In genomic region chr3:3801510-3801841, GRCh38 we compare ENCODE assay signal across 14 cellular contexts. TPM values are rescaled to one million over a fixed set of nuclear protein-coding genes. Genes with fewer than 3 reads are reported as not detected.
DNase-seq lines count a peak whose midpoint lies in the region; ATAC-seq and TF ChIP-seq lines count a peak whose summit lies in the region.
"Had no signal": no experiment of that assay in that cellular context is flagged by ENCODE, and none has a peak within 500 bp of the region (broad histone marks: within the 10 kb centered on the region; RNA-seq: fewer than 3 reads in every experiment).

No MANE protein-coding gene starts in this region.

- CTCF ChIA-PET in WTC11 (lab: Charles Lee), result interaction anchor here (1.2 kb wide), 1 partner anchor 601 kb away, joined by 3 read pairs; no protein-coding TSS in a partner anchor

- H4K91ac ChIP-seq in trophoblast cell (ENCODE audit: low read depth, low read length), result no peak overlapping the region

- peak overlapping the region; percentile 94 for H3K27ac Mint-ChIP-seq in WTC11
- H3K27ac Mint-ChIP-seq: activated CD4-positive, alpha-beta T cell treated with anti-CD3 and anti-CD28 coated beads, Interleukin-2, amount 10 ng/mL, durations not matched to agents 24 days and 14 days had no signal

- no peak overlapping the region for H2BK120ac ChIP-seq in trophoblast cell (ENCODE audit: insufficient read depth, low read length, poor library complexity)

- POLR2A ChIA-PET in WTC11 (lab: Charles Lee), result no interaction called here

- no peak overlapping the region for H3K23ac ChIP-seq in trophoblast cell (ENCODE audit: low read length)

- H3K36me3 ChIP-seq in H7 (replicated peaks; ENCODE audit: control insufficient read depth, insufficient read depth, low read length) (peaks cover 5% of the 10 kb centered on the region), iPS-18a (ENCODE audit: control insufficient read depth, low read depth, low read length) (peaks cover 43% of the 10 kb centered on the region), trophoblast cell (ENCODE audit: control insufficient read depth in 1 of 2, insufficient read depth in 2 of 2, low read length in 2 of 2) (peaks cover 8 to 14% of the 10 kb centered on the region in 2 experiments), upper lobe of left lung (no peaks in the 10 kb centered on the region)
- H3K36me3 ChIP-seq: heart right ventricle had no signal

- H3K4ac ChIP-seq in trophoblast cell (ENCODE audit: low read depth, low read length), result no peak overlapping the region

- DNase-seq in H7, result peak; percentile 65
- peak; percentile 42 for DNase-seq in WTC11 (ENCODE audit: low spot score)
- no peak for DNase-seq in trophoblast cell
- DNase-seq in SKM-1 (lab: John Stamatoyannopoulos, UW; ENCODE audit: unreplicated experiment), result no peak
- no peak for DNase-seq in cerebellum (ENCODE audit: low spot score)
- no peak for DNase-seq in upper lobe of left lung
- DNase-seq: activated CD4-positive, alpha-beta T cell treated with anti-CD3 and anti-CD28 coated beads, Interleukin-2, amount 10 ng/mL, durations not matched to agents 24 days and 14 days; activated naive CD4-positive, alpha-beta T cell treated with anti-CD3 and anti-CD28 coated beads, Interleukin-2, amount 50 U/mL, for 16 hours; GOT3; NCI-H1436 treated with DMSO at 0.1 percent for 48 hours; NK-92 treated with Interleukin-12 subunit alpha and Interleukin-12 subunit beta, amount 100 ng/mL, for 24 hours had no signal

- H3K18ac ChIP-seq in trophoblast cell (ENCODE audit: low read length), result no peak overlapping the region

- H3K4me2 ChIP-seq in trophoblast cell (ENCODE audit: low read length), result peak overlapping the region; percentile 70

- no peak overlapping the region for H4K8ac ChIP-seq in trophoblast cell (ENCODE audit: low read depth, low read length)

- peaks cover 19% of the 10 kb centered on the region for H3K27me3 Mint-ChIP-seq in WTC11 (ENCODE audit: low read depth)

- no peaks in the 10 kb centered on the region for H3K9me3 Mint-ChIP-seq in WTC11
- H3K9me3 Mint-ChIP-seq: activated CD4-positive, alpha-beta T cell treated with anti-CD3 and anti-CD28 coated beads, Interleukin-2, amount 10 ng/mL, durations not matched to agents 24 days and 14 days had no signal

- H3K4me3 Mint-ChIP-seq in WTC11, result peak overlapping the region; percentile 83
- H3K4me3 Mint-ChIP-seq: activated CD4-positive, alpha-beta T cell treated with anti-CD3 and anti-CD28 coated beads, Interleukin-2, amount 10 ng/mL, durations not matched to agents 24 days and 14 days had no signal

- H3K27me3 ChIP-seq in H7 (ENCODE audit: control insufficient read depth, insufficient read depth, low read length) (peaks cover 5% of the 10 kb centered on the region), iPS-18a (ENCODE audit: control insufficient read depth, insufficient read depth, low read length) (peaks cover 16% of the 10 kb centered on the region), trophoblast cell (ENCODE audit: insufficient read depth, low read length) (no peaks in the 10 kb centered on the region), upper lobe of left lung (no peaks in the 10 kb centered on the region)

- H3K36me3 Mint-ChIP-seq in WTC11, result peaks cover 32% of the 10 kb centered on the region

- no CpG with 5 or more reads among the region's 4 CpGs for WGBS in trophoblast cell (ENCODE audit: extremely low coverage, insufficient coverage, insufficient read length)
- WGBS in upper lobe of left lung, 2 donors, result 72 to 73% methylated on average over 4 of the region's 4 CpGs

- no peak overlapping the region for H2BK12ac ChIP-seq in trophoblast cell (ENCODE audit: low read length)

- peak overlapping the region; percentile 67 for H3K27ac ChIP-seq in iPS-18a (ENCODE audit: low read length)
- no peak overlapping the region for H3K27ac ChIP-seq in trophoblast cell (ENCODE audit: low read depth, low read length)
- H3K27ac ChIP-seq in upper lobe of left lung, result no peak overlapping the region
- H3K27ac ChIP-seq: heart right ventricle had no signal

- H2BK5ac ChIP-seq in trophoblast cell (ENCODE audit: low read depth, low read length, poor library complexity), result no peak overlapping the region

- no peak overlapping the region for H4K12ac ChIP-seq in trophoblast cell (ENCODE audit: low read depth, low read length)

- H3K4me1 Mint-ChIP-seq in WTC11, result peaks cover 65% of the 10 kb centered on the region

- H3K79me2 ChIP-seq in trophoblast cell (ENCODE audit: control insufficient read depth, insufficient read depth, low read length, poor library complexity), result peaks cover 31% of the 10 kb centered on the region

- TF ChIP-seq POLR2A in upper lobe of left lung (IDR thresholded peaks at IDR 0.05), result no peak

- H2AFZ ChIP-seq in trophoblast cell (ENCODE audit: insufficient read depth, low read length, poor library complexity), result no peak overlapping the region

- H3K4me1 ChIP-seq in iPS-18a (ENCODE audit: control insufficient read depth, low read depth, low read length) (peaks cover 52% of the 10 kb centered on the region), trophoblast cell (ENCODE audit: control insufficient read depth in 1 of 2, insufficient read depth in 2 of 2, low read length in 2 of 2) (peaks cover 4% of the 10 kb centered on the region in 2 experiments), upper lobe of left lung (peaks cover 14 to 31% (median 21%) of the 10 kb centered on the region in 4 donors)

- H3K9me3 ChIP-seq in iPS-18a (ENCODE audit: control insufficient read depth, low read depth, low read length), result no peaks in the 10 kb centered on the region
- H3K9me3 ChIP-seq in trophoblast cell (ENCODE audit: insufficient read depth, low read depth, low read length), result no peaks in the 10 kb centered on the region
- no peaks in the 10 kb centered on the region for H3K9me3 ChIP-seq in upper lobe of left lung
- H3K9me3 ChIP-seq: heart right ventricle had no signal

- H3K4me3 ChIP-seq in H7 (ENCODE audit: insufficient read depth, low read depth, low read length) (peak overlapping the region; percentile 87), iPS-18a (ENCODE audit: low read length) (peak overlapping the region; percentile 78), trophoblast cell (ENCODE audit: low read depth, low read length) (peak overlapping the region; percentile 49), upper lobe of left lung (peak overlapping the region in 1 of 4 donors; percentile 68)

- H3K9ac ChIP-seq in iPS-18a (ENCODE audit: low read length) (peak overlapping the region; percentile 84), trophoblast cell (ENCODE audit: low read length) (peak overlapping the region; percentile 53)

- H3K79me1 ChIP-seq in trophoblast cell (ENCODE audit: low read length), result peaks cover 22% of the 10 kb centered on the region

- ATAC-seq in WTC11 (peak; percentile 40), upper lobe of left lung (ENCODE audit: low FRiP score in 2 of 2) (no peak), HG03469 (IDR thresholded peaks at IDR 0.05; ENCODE audit: unreplicated experiment) (no peak)

- H2AK5ac ChIP-seq in trophoblast cell (ENCODE audit: low read length), result no peak overlapping the region

- TF ChIP-seq CTCF in WTC11 (IDR thresholded peaks at IDR 0.05), result no peak
- TF ChIP-seq CTCF in upper lobe of left lung (IDR thresholded peaks at IDR 0.05), result no peak

- H3K14ac ChIP-seq in trophoblast cell (ENCODE audit: low read length), result no peak overlapping the region

- no peak for TF ChIP-seq EP300 in upper lobe of left lung (IDR thresholded peaks at IDR 0.05)

TF ChIP-seq in WTC11, 78 proteins besides CTCF, POLR2A, EP300 and RAD21:
- TF ChIP-seq TEAD1 (CRISPR knock-in tag; IDR thresholded peaks at IDR 0.05) (peak; percentile 62; the same call in 1 of the 2 replicates), ZNF232 (CRISPR knock-in tag; IDR thresholded peaks at IDR 0.05) (no peak), ELF4 (CRISPR knock-in tag; IDR thresholded peaks at IDR 0.05; ENCODE audit: low read depth) (no peak)
TF ChIP-seq in WTC11: peak in this region for 1.

RNA-seq across cellular contexts. Expression of gene LRRN1, which starts 2.2 kb away (rescaled TPM):
- total RNA-seq in H7 (2014; rRNA removed; shearing (Covaris generic)), result 22.6 and 31.7 TPM in 2 replicates
- total RNA-seq in WTC11 (2021) (114 to 124 TPM (median 121 TPM) in 3 replicates), cerebellum (77.3 TPM), upper lobe of left lung (1 to 10 TPM; 1.0 to 4.8 (median 2.1) TPM)
- 338 TPM in 2 replicates for polyA plus RNA-seq in trophoblast cell (2013)

Comparison
In these comparisons a context has a peak if more than half of its experiments do, and no peak if none do; other contexts are left out.
1. DNase-seq: peak in H7 (single experiment) and WTC11 (single experiment); none in trophoblast cell (0 of 2), SKM-1 (single experiment), cerebellum (single experiment) and upper lobe of left lung (0 of 2).